In the genomic region with DNA sequence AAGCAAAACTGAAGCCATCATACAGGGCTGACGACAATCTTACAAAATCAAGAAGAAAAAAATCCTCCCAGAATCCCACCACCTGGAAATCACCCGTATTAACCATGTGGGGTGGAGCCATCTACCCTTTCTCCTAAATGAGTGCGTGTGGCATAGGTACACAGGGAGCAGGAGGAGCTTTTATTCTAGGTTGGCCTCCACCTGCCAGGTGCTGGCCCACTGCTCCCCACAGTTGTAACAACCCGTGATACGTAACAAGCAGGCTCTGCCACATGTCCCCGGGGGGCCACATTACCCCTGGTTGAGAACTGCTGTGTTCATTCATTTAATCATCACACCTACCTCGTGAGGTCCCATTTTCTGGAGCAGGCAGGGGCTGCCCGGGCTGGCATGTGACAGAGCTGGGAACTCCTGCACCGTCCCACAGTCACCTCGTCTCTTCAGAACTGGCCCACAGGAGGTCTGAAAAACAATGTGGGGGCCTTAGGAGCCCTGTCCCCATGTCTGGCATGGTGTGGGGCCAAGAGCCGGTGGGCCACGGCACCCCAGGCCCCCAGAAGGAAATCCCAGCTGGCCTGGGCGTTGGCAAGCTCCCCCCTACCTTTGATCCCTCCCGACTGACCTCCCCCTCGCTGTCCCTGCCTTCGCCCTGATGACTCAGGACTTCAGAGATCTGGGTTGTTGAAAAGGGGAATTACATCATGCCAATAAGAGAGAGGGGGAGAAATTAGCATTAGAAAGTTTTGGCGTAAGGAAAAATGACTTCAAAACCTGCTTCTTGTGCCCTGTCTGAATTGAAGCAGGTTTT, we compare ENCODE assay signal across 8 cellular contexts. TPM values are rescaled to one million over a fixed set of nuclear protein-coding genes. Genes with fewer than 3 reads are reported as not detected.
A peak's percentile ranks its signal among the peaks of the same experiment; 100 is the strongest.
DNase-seq lines count a peak whose midpoint lies in the region; ATAC-seq, FAIRE-seq and TF ChIP-seq lines count a peak whose summit lies in the region.

No MANE protein-coding gene starts in this region.

- H3K27me3 ChIP-seq in HUES6 (ENCODE audit: control insufficient read depth, insufficient read depth, low read length), result no peaks in the 10 kb centered on the region
- H3K27me3 ChIP-seq in HepG2 (ENCODE audit: control insufficient read depth in 1 of 2, insufficient read depth in 2 of 2, low read length in 2 of 2), result no peaks in the 10 kb centered on the region

- TF ChIP-seq POLR2A in HepG2 (IDR thresholded peaks at IDR 0.05; ENCODE audit: insufficient read depth in 1 of 2, low read depth in 2 of 2, low read length in 2 of 2), result peak in 1 of 2 experiments; percentile 6; a peak in 1 of 4 replicates

- DNase-seq in AG09309 (ENCODE audit: low read depth) (peak; percentile 20), HepG2 (ENCODE audit: low spot score) (peak; percentile 89), NCI-H1417 treated with DMSO at 0.1 percent for 48 hours (lab: John Stamatoyannopoulos, UW) (no peak), NCI-H146 treated with DMSO at 0.1 percent for 48 hours (lab: John Stamatoyannopoulos, UW; ENCODE audit: unreplicated experiment) (no peak)

- H3K36me3 Mint-ChIP-seq in brain, result peaks cover 68% of the 10 kb centered on the region

- H3K9me3 ChIP-seq in HUES6 (ENCODE audit: control insufficient read depth, insufficient read depth, low read depth, low read length) (no peaks in the 10 kb centered on the region), HepG2 (ENCODE audit: low read length) (no peaks in the 10 kb centered on the region)

- H3K9ac ChIP-seq in HUES6 (ENCODE audit: low read length) (peak overlapping the region; percentile 20), HepG2 (ENCODE audit: insufficient read depth, low read depth, low read length) (peak overlapping the region; percentile 54)

- BruUV-seq in HepG2 (replicated peaks; lab: Mats Ljungman, UMichigan), result no TSS peak

- no peak overlapping the region for H3K4me3 ChIP-seq in AG09309 (ENCODE audit: control insufficient read depth, low read depth, low read length)
- H3K4me3 ChIP-seq in HUES6 (ENCODE audit: low read depth, low read length), result no peak overlapping the region
- H3K4me3 ChIP-seq in HepG2 (replicated peaks in 1 of 3; ENCODE audit: insufficient read depth in 1 of 3, low read depth in 2 of 3, low read length in 3 of 3), result peak overlapping the region in 1 of 3 experiments; percentile 42; a peak in 3 of 6 replicates

- peak; percentile 67 for FAIRE-seq in HepG2 (lab: Jason Lieb, UNC)

- ATAC-seq in HepG2 (peak; percentile 58), GM19328 (IDR thresholded peaks at IDR 0.05; ENCODE audit: unreplicated experiment) (no peak), HG03565 (IDR thresholded peaks at IDR 0.05; ENCODE audit: unreplicated experiment) (no peak)

- peaks cover 92% of the 10 kb centered on the region for H4K20me1 ChIP-seq in HepG2 (ENCODE audit: insufficient read depth, low read length)

- peaks cover 0 to 8% (median 0%) of the 10 kb centered on the region in 5 experiments for H3K9me3 Mint-ChIP-seq in brain

- peaks cover 53% of the 10 kb centered on the region for H3K4me1 ChIP-seq in HUES6 (ENCODE audit: control insufficient read depth, insufficient read depth, low read length)
- H3K4me1 ChIP-seq in HepG2 (ENCODE audit: insufficient read depth, low read length), result peaks cover 100% of the 10 kb centered on the region

- H3K4me2 ChIP-seq in HepG2 (ENCODE audit: low read depth, low read length), result peak overlapping the region; percentile 57

- peaks cover 82% of the 10 kb centered on the region for H3K4me1 Mint-ChIP-seq in brain

- CTCF ChIA-PET in HepG2 (lab: Yijun Ruan, JAX; ENCODE audit: low intra/inter-chr PET ratio, low total read pairs), result no interaction called here

- peaks cover 100% of the 10 kb centered on the region for H3K79me2 ChIP-seq in HepG2 (ENCODE audit: insufficient read depth, low read length)

- 19% methylated on average over 17 of the region's 17 CpGs for WGBS in HepG2 (ENCODE audit: low lambda C conversion rate)

- no peak overlapping the region for H3K4me3 Mint-ChIP-seq in brain

- TF ChIP-seq RAD21 in HepG2 (CRISPR knock-in tag; IDR thresholded peaks at IDR 0.05), result no peak; the same call in 1 of the 2 replicates

- peaks cover 6% of the 10 kb centered on the region for H3K27me3 Mint-ChIP-seq in brain

- POLR2A ChIA-PET in HepG2 (lab: Yijun Ruan, JAX), result interaction anchor here (0.8 to 3.5 kb wide), 20 partner anchors 8 to 125 kb away, joined by 3 to 61 read pairs (median 6); no protein-coding TSS in a partner anchor

- in situ Hi-C loops in HepG2 (cut with HindIII; ENCODE audit: extremely low pct_ligation_motif_present, low pct_unique_long_range_greater_than_20kb), result no loop called here

- no peak for TF ChIP-seq CTCF in AG09309 (IDR thresholded peaks at IDR 0.05; ENCODE audit: control insufficient read depth, insufficient read depth, low read depth, low read length, missing control alignments)
- no peak for TF ChIP-seq CTCF in brain (conservative IDR thresholded peaks at IDR 0.05)
- no peak for TF ChIP-seq CTCF in HepG2 (CRISPR knock-in tag; IDR thresholded peaks at IDR 0.05)

- TF ChIP-seq EP300 in HepG2 (IDR thresholded peaks at IDR 0.05; ENCODE audit: low read depth in 2 of 2, low read length in 2 of 2) (peak; percentile 57 to 87; a peak in 2 of 4 replicates), HepG2 (CRISPR knock-in tag; IDR thresholded peaks at IDR 0.05; ENCODE audit: borderline replicate concordance) (peak; percentile 58)

- intact Hi-C loops in HepG2 (cut with micrococcal nuclease; ENCODE audit: unreplicated experiment), result loop anchor here (2.0 kb wide), 2 partner anchors 77 to 91 kb away; no protein-coding TSS in a partner anchor

- H3K27ac Mint-ChIP-seq in brain, result peak overlapping the region; percentile 29 to 77 (median 68)

- H3K36me3 ChIP-seq in HUES6 (ENCODE audit: control insufficient read depth, insufficient read depth, low read length) (peaks cover 27% of the 10 kb centered on the region), HepG2 (replicated peaks in 1 of 2; ENCODE audit: control insufficient read depth in 1 of 2, insufficient read depth in 2 of 2, low read length in 2 of 2) (peaks cover 15 to 50% of the 10 kb centered on the region in 2 experiments)

- peak overlapping the region; percentile 56; the same call in 1 of the 2 replicates for H3K27ac ChIP-seq in HUES6 (ENCODE audit: low read depth, low read length)
- H3K27ac ChIP-seq in HepG2 (ENCODE audit: extremely low read length, insufficient read depth, low read length), result peak overlapping the region; percentile 70

- H2AFZ ChIP-seq in HepG2 (ENCODE audit: low read length), result no peak overlapping the region

TF ChIP-seq in HepG2, 621 proteins besides CTCF, POLR2A, EP300 and RAD21 (continues in another document):
- TF ChIP-seq AHR (CRISPR knock-in tag; IDR thresholded peaks at IDR 0.05) (peak; percentile 52; the same call in 1 of the 2 replicates), TAF15 (IDR thresholded peaks at IDR 0.05; ENCODE audit: low read depth, low read length, poor library complexity, severe bottlenecking) (peak; percentile 69), ZFP37 (CRISPR knock-in tag; IDR thresholded peaks at IDR 0.05; ENCODE audit: borderline replicate concordance) (peak; percentile 29; the same call in 1 of the 2 replicates), BHLHE40 (IDR thresholded peaks at IDR 0.05; ENCODE audit: low read length) (0 out of 2 replicates have a peak, but pooled peaks have one; percentile 17), BRF2 (CRISPR knock-in tag; IDR thresholded peaks at IDR 0.05) (no peak)

RNA-seq across cellular contexts. Expression of gene CMIP, which starts 12.9 kb away (rescaled TPM):
- polyA plus RNA-seq in brain (ENCODE audit: insufficient read depth, low read depth, low replicate concordance) (409 TPM), HepG2 (2011; rRNA removed) (18.1 and 22.0 TPM in 2 replicates)
- total RNA-seq in HepG2 (2016; rRNA removed; fragmentation: Illumina TruSeq; extraction: Trizol), result 10.9 and 21.7 TPM in 2 replicates
- total RNA-seq in HepG2 (2016; cell fraction: cytosol; rRNA removed; fragmentation: Illumina TruSeq; extraction: Trizol; ENCODE audit: low read depth), result 3.5 and 4.6 TPM in 2 replicates
- 11.5 and 15.7 TPM in 2 replicates for total RNA-seq in HepG2 (2016; cell fraction: insoluble cytoplasmic fraction; rRNA removed; fragmentation: Illumina TruSeq; extraction: Trizol)
- total RNA-seq in HepG2 (2016; cell fraction: membrane; rRNA removed; fragmentation: Illumina TruSeq; extraction: Trizol), result 13.0 and 15.9 TPM in 2 replicates
- total RNA-seq in HepG2 (2016; cell fraction: nucleus; rRNA removed; fragmentation: Illumina TruSeq; extraction: Trizol), result 23.3 and 29.3 TPM in 2 replicates
- 17.3 and 20.7 TPM in 2 replicates for polyA plus RNA-seq in HepG2 (2011; cell fraction: cytosol; rRNA removed)
- polyA plus RNA-seq in HepG2 (2011; cell fraction: nucleus; rRNA removed), result 77.4 and 83.2 TPM in 2 replicates
- 74.4 and 83.5 TPM in 2 replicates for polyA plus RNA-seq in HepG2 (2012)
- 3.4 and 3.8 TPM in 2 replicates for polyA plus RNA-seq in HepG2 (2016; cell fraction: cytosol; fragmentation: Illumina TruSeq; extraction: Trizol; ENCODE audit: low read depth)
- 29.7 and 48.6 TPM in 2 replicates for polyA plus RNA-seq in HepG2 (2016; cell fraction: insoluble cytoplasmic fraction; fragmentation: Illumina TruSeq; extraction: Trizol; ENCODE audit: low read depth)
- polyA plus RNA-seq in HepG2 (2016; cell fraction: membrane; fragmentation: Illumina TruSeq; extraction: Trizol; ENCODE audit: low read depth), result 14.8 and 16.9 TPM in 2 replicates
- 51.1 and 51.2 TPM in 2 replicates for polyA plus RNA-seq in HepG2 (2016; cell fraction: nucleus; fragmentation: Illumina TruSeq; extraction: Trizol; ENCODE audit: insufficient read depth, low read depth)
- 16.6 and 71.5 TPM in 2 replicates for polyA minus RNA-seq in HepG2 (2011; rRNA and poly(A)+ RNA removed; ENCODE audit: low replicate concordance)
- 60.8 and 68.8 TPM in 2 replicates for polyA minus RNA-seq in HepG2 (2011; cell fraction: cytosol; rRNA and poly(A)+ RNA removed)
- polyA minus RNA-seq in HepG2 (2011; cell fraction: nucleus; rRNA and poly(A)+ RNA removed), result 61.9 and 63.1 TPM in 2 replicates

Comparison
In these comparisons a context has a peak if more than half of its experiments do, and no peak if none do; other contexts are left out.
1. DNase-seq: peak in AG09309 (single experiment) and HepG2 (single experiment); none in NCI-H1417 treated with DMSO at 0.1 percent for 48 hours (single experiment) and NCI-H146 treated with DMSO at 0.1 percent for 48 hours (single experiment).